ENCODE assay signal across 19 cellular contexts in the genomic region with DNA sequence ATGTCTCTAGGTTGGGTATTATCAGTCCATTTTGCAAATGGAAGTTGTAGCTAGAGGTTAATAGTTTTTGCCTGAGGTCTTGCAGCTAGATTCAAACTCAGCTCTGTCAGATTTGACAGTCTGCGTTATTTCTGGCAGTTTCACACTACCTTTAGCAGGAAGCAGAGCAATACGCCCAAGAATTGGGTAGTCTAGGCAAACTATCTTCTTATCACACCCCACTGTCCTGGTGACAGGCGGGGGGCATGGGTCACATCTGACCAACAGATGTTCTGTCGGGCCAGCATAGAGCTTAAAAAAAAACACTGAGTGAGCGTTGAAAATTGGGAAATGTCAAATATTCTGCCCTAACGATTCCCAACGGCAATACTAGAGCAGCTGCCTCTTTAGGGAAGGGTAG. TPM values are rescaled to one million over a fixed set of nuclear protein-coding genes. Genes with fewer than 3 reads are reported as not detected.
DNase-seq lines count a peak whose midpoint lies in the region; ATAC-seq, FAIRE-seq and TF ChIP-seq lines count a peak whose summit lies in the region.
"Had no signal": no experiment of that assay in that cellular context is flagged by ENCODE, and none has a peak within 500 bp of the region (broad histone marks: within the 10 kb centered on the region; RNA-seq: fewer than 3 reads in every experiment).

No MANE protein-coding gene starts in this region.

- no peaks in the 10 kb centered on the region for H3K36me3 ChIP-seq in BLaER1 treated with 17β-estradiol and CSF1 and Interleukin-3, amounts not matched to agents 10 nM and 100 nM
- H3K36me3 ChIP-seq in stomach = no peaks in the 10 kb centered on the region
- H3K36me3 ChIP-seq: SJSA1 had no signal

- no peak for DNase-seq in GM19239 (ENCODE audit: insufficient read length, low spot score)
- peak; percentile 57 for DNase-seq in RPMI7951 (ENCODE audit: low read depth)
- peak; percentile 7 for DNase-seq in fibroblast of villous mesenchyme (ENCODE audit: low read depth)
- DNase-seq in stomach = no peak
- DNase-seq in stimulated activated CD4-positive, alpha-beta T cell treated with anti-CD3 and anti-CD28 coated beads, Interleukin-4, amount 100 ng/mL, for 4 hours = no peak
- no peak for DNase-seq in HUDEP-2 (lab: John Stamatoyannopoulos, UW; ENCODE audit: unreplicated experiment in 76 of 76)
- DNase-seq: AML-193; CD8-positive, alpha-beta T cell; KG1; NCI-H1417; NCI-H1930; NCI-H510A treated with DMSO at 0.1 percent for 48 hours; OCI-M1; T-cell had no signal

- H3K27ac ChIP-seq in BLaER1 treated with 17β-estradiol and CSF1 and Interleukin-3, amounts not matched to agents 10 nM and 100 nM = no peak overlapping the region
- H3K27ac ChIP-seq in stomach = peak overlapping the region in 1 of 5 donors; percentile 92
- H3K27ac ChIP-seq: RWPE1, SJSA1 had no signal

- ATAC-seq in HG02588 (IDR thresholded peaks at IDR 0.05; ENCODE audit: unreplicated experiment) = no peak
- ATAC-seq: CD8-positive, alpha-beta T cell; T-cell had no signal

- no peak overlapping the region for H3K4me3 ChIP-seq in BLaER1 treated with 17β-estradiol and CSF1 and Interleukin-3, amounts not matched to agents 10 nM and 100 nM
- H3K4me3 ChIP-seq in fibroblast of villous mesenchyme (ENCODE audit: low read depth, low read length) = no peak overlapping the region
- H3K4me3 ChIP-seq in stomach = no peak overlapping the region
- H3K4me3 ChIP-seq: SJSA1 had no signal

- peaks cover 24 to 36% (median 30%) of the 10 kb centered on the region in 11 experiments for H3K27me3 ChIP-seq in BLaER1 treated with 17β-estradiol and CSF1 and Interleukin-3, amounts not matched to agents 10 nM and 100 nM
- peaks cover 0 to 5% (median 0%) of the 10 kb centered on the region in 3 donors for H3K27me3 ChIP-seq in stomach

- peak overlapping the region in 10 of 11 experiments; percentile 54 to 88 (median 77); a peak in 17 of 22 replicates for H3K4me2 ChIP-seq in BLaER1 treated with 17β-estradiol and CSF1 and Interleukin-3, amounts not matched to agents 10 nM and 100 nM

- no peaks in the 10 kb centered on the region for H3K9me3 ChIP-seq in BLaER1 treated with 17β-estradiol and CSF1 and Interleukin-3, amounts not matched to agents 10 nM and 100 nM (replicated peaks in 1 of 11)
- no peaks in the 10 kb centered on the region for H3K9me3 ChIP-seq in stomach
- H3K9me3 ChIP-seq: SJSA1 had no signal

- TF ChIP-seq CTCF in fibroblast of villous mesenchyme (IDR thresholded peaks at IDR 0.05; ENCODE audit: insufficient read depth, low read depth, low read length) (no peak), stomach (IDR thresholded peaks at IDR 0.05) (no peak)

- peak; percentile 21 for FAIRE-seq in GM19239 (lab: Jason Lieb, UNC)
- FAIRE-seq: H1 had no signal

- peaks cover 23 to 40% (median 35%) of the 10 kb centered on the region in 10 experiments for H3K4me1 ChIP-seq in BLaER1 treated with 17β-estradiol and CSF1 and Interleukin-3, amounts not matched to agents 10 nM and 100 nM
- peaks cover 8 to 58% (median 51%) of the 10 kb centered on the region in 4 donors for H3K4me1 ChIP-seq in stomach
- H3K4me1 ChIP-seq: SJSA1 had no signal

- TF ChIP-seq POLR2A in stomach (IDR thresholded peaks at IDR 0.05) = no peak

- intact Hi-C loops in stomach (cut with DNase I; ENCODE audit: low total_unique reads) = no loop called here

- TF ChIP-seq EP300 in stomach (IDR thresholded peaks at IDR 0.05) = no peak

- H3K9ac ChIP-seq in BLaER1 treated with 17β-estradiol and CSF1 and Interleukin-3, amounts not matched to agents 10 nM and 100 nM = no peak overlapping the region

- no peaks in the 10 kb centered on the region; a peak in 1 of 22 replicates for H4K20me1 ChIP-seq in BLaER1 treated with 17β-estradiol and CSF1 and Interleukin-3, amounts not matched to agents 10 nM and 100 nM

- 65 to 88% (median 86%) methylated on average over 7 of the region's 7 CpGs for WGBS in stomach, 5 donors

RNA-seq across cellular contexts. Expression of a gene that starts 5.7 kb away (rescaled TPM):
- 0.24 and 0.29 TPM in 2 replicates for total RNA-seq in RPMI7951 (2014; rRNA removed; shearing (Covaris generic))
- under 0.01 and 0.43 TPM in 2 replicates for total RNA-seq in fibroblast of villous mesenchyme
- total RNA-seq in stomach = 10 to 100 TPM in 4 of 5 donors, under 1 TPM in 1; 0.58 to 70.1 (median 52.4) TPM
- 10 to 100 TPM; 16.5 to 68.4 (median 43.8) TPM for polyA plus RNA-seq in stomach

Comparison
In these comparisons a context has a peak if more than half of its experiments do, and no peak if none do; other contexts are left out.
1. DNase-seq: peak in RPMI7951 (single experiment) and fibroblast of villous mesenchyme (single experiment); none in GM19239 (single experiment), stomach (single experiment), stimulated activated CD4-positive, alpha-beta T cell treated with anti-CD3 and anti-CD28 coated beads, Interleukin-4, amount 100 ng/mL, for 4 hours (0 of 2) and HUDEP-2 (0 of 76).